In the genomic region with DNA sequence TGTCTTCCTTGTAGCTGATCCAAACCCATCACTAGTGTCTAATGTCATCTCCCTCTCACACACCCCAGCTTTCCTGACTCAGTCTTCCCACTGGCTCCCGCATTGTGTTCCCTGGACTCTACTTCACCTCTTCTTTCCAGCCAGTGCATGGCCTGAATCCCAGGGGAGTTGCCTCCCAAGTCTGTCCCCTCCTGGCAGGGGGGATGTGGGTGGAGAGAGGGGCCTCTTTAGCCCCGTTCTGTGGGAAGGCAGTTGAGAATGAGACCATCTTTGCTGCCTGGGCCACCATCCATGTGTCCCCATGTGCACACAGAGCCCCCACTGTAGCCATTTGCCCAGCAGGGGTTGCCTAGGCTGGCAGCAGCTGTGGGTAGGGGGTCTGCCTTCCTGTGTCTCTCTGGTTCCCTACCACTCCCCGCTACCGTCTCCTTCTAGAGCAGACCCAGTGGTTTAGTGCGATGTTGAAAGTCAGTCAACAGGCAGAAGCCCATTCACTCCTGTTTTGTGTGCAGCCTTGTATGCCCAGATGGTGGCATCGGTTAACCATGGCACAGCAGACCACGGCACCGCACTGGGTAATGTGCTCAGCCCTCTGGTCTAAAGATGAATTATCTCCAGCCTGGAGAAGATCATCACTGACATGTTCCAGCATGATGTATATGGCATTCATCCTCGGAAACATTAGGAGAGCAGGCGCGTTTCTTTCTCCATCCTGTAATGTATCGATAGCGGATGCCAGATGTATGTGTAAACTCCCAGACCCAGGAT, we compare ENCODE assay signal across 9 cellular contexts.
DNase-seq lines count a peak whose midpoint lies in the region; ATAC-seq and TF ChIP-seq lines count a peak whose summit lies in the region.
"Had no signal": no experiment of that assay in that cellular context is flagged by ENCODE, and none has a peak within 500 bp of the region (broad histone marks: within the 10 kb centered on the region; RNA-seq: fewer than 3 reads in every experiment).

No MANE protein-coding gene starts in this region.

- no peak overlapping the region for H3K4me3 Mint-ChIP-seq in naive thymus-derived CD8-positive, alpha-beta T cell
- H3K4me3 Mint-ChIP-seq: T-cell had no signal

- peak; percentile 34 for TF ChIP-seq CTCF in NB4 (IDR thresholded peaks at IDR 0.05; ENCODE audit: low read depth, low read length)

- H3K36me3 Mint-ChIP-seq in naive thymus-derived CD8-positive, alpha-beta T cell: no peaks in the 10 kb centered on the region

- ATAC-seq in naive thymus-derived CD8-positive, alpha-beta T cell: peak; percentile 47 to 50
- ATAC-seq in GM18861 (IDR thresholded peaks at IDR 0.05; ENCODE audit: unreplicated experiment): no peak
- ATAC-seq in HG03045 (IDR thresholded peaks at IDR 0.05; ENCODE audit: unreplicated experiment): no peak
- ATAC-seq in GM21737 (IDR thresholded peaks at IDR 0.05; ENCODE audit: unreplicated experiment): no peak

- peaks cover 0 to 7% (median 0%) of the 10 kb centered on the region in 5 donors for H3K27me3 Mint-ChIP-seq in naive thymus-derived CD8-positive, alpha-beta T cell
- H3K27me3 Mint-ChIP-seq: T-cell had no signal

- TF ChIP-seq POLR2A in NB4 (IDR thresholded peaks at IDR 0.05; ENCODE audit: extremely low read depth, insufficient read length): no peak

- H3K27ac Mint-ChIP-seq in naive thymus-derived CD8-positive, alpha-beta T cell: peak overlapping the region in 1 of 10 donors; percentile 58
- H3K27ac Mint-ChIP-seq: T-cell had no signal

- H3K4me1 Mint-ChIP-seq in naive thymus-derived CD8-positive, alpha-beta T cell: peaks cover 7 to 21% (median 13%) of the 10 kb centered on the region in 4 donors

- no peak overlapping the region for H3K4me3 ChIP-seq in NB4 (ENCODE audit: low read depth, low read length)

- peak; percentile 4 for DNase-seq in COLO668 (lab: John Stamatoyannopoulos, UW; ENCODE audit: unreplicated experiment)
- DNase-seq in NB4 (ENCODE audit: low read depth): peak; percentile 71
- DNase-seq in activated naive CD8-positive, alpha-beta T cell treated with anti-CD3 and anti-CD28 coated beads, Interleukin-2, amount 50 U/mL, for 16 hours (ENCODE audit: low read depth, low spot score): peak; percentile 14
- DNase-seq in naive thymus-derived CD8-positive, alpha-beta T cell: peak in 3 of 10 donors; percentile 3 to 19 (median 12)
- no peak for DNase-seq in COR-L47 (lab: John Stamatoyannopoulos, UW)

- POLR2A ChIA-PET in naive thymus-derived CD8-positive, alpha-beta T cell (lab: Charles Lee): no interaction called here

- no peaks in the 10 kb centered on the region for H3K9me3 Mint-ChIP-seq in naive thymus-derived CD8-positive, alpha-beta T cell
- H3K9me3 Mint-ChIP-seq: T-cell had no signal

Comparison
In these comparisons a context has a peak if more than half of its experiments do, and no peak if none do; other contexts are left out.
1. ATAC-seq: peak in naive thymus-derived CD8-positive, alpha-beta T cell (2 of 2); none in GM18861 (single experiment), HG03045 (single experiment) and GM21737 (single experiment).